In the genomic region with DNA sequence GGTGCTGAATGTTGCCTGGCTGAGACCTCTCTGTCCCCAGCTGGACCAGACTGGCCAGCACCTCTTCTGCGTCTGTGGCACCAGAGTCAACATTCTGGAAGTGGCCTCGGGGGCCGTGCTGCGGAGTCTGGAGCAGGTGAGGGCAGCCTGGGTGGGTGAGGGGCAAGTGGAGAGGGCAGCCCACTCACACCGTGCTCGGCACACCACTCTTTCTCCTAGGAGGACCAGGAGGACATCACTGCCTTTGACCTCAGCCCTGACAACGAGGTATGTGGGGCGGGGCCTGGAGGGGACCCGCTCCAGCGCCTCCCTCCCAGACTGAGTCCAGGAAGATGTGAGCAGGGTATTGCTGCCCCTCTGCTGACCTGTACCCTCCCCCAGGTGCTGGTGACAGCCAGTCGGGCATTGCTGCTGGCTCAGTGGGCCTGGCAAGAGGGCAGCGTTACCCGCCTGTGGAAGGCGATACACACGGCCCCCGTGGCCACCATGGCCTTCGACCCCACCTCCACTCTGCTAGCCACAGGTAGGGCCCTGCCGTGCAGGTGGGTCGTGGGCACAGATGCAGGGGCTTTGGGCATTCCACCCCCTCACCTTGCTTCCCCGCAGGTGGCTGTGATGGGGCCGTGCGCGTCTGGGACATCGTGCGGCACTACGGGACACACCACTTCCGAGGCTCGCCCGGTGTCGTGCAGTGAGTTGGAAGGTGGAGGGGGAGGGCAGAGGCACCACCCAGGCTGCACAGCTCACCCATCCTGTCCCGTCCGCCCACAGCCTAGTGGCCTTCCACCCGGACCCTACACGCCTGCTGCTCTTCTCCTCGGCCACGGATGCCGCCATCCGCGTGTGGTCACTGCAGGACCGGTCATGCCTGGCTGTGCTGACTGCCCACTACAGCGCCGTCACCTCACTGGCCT, we compare ENCODE assay signal across 1 cellular context.
TF ChIP-seq lines count a peak whose summit lies in the region.

No MANE protein-coding gene starts in this region.

TF ChIP-seq in H1, 55 proteins besides CTCF, POLR2A, EP300 and RAD21:
- no peak for TF ChIP-seq SP4 (IDR thresholded peaks at IDR 0.05; ENCODE audit: low read length)
- TF ChIP-seq, protein P1, sequence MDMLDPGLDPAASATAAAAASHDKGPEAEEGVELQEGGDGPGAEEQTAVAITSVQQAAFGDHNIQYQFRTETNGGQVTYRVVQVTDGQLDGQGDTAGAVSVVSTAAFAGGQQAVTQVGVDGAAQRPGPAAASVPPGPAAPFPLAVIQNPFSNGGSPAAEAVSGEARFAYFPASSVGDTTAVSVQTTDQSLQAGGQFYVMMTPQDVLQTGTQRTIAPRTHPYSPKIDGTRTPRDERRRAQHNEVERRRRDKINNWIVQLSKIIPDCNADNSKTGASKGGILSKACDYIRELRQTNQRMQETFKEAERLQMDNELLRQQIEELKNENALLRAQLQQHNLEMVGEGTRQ (IDR thresholded peaks at IDR 0.05; ENCODE audit: low read length) = no peak
- no peak for TF ChIP-seq CBX5 (IDR thresholded peaks at IDR 0.05; ENCODE audit: low read depth, low read length)
- TF ChIP-seq, protein P2, sequence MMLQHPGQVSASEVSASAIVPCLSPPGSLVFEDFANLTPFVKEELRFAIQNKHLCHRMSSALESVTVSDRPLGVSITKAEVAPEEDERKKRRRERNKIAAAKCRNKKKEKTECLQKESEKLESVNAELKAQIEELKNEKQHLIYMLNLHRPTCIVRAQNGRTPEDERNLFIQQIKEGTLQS (IDR thresholded peaks at IDR 0.05; ENCODE audit: insufficient read depth, low read depth, low read length) = no peak
- TF ChIP-seq EGR1 (IDR thresholded peaks at IDR 0.05; ENCODE audit: borderline replicate concordance, low read depth, low read length) = no peak
- no peak for TF ChIP-seq POU5F1 (IDR thresholded peaks at IDR 0.05; ENCODE audit: low read depth, low read length)
- no peak for TF ChIP-seq TBP (IDR thresholded peaks at IDR 0.05; ENCODE audit: low read depth, low read length)
- TF ChIP-seq, protein P3, sequence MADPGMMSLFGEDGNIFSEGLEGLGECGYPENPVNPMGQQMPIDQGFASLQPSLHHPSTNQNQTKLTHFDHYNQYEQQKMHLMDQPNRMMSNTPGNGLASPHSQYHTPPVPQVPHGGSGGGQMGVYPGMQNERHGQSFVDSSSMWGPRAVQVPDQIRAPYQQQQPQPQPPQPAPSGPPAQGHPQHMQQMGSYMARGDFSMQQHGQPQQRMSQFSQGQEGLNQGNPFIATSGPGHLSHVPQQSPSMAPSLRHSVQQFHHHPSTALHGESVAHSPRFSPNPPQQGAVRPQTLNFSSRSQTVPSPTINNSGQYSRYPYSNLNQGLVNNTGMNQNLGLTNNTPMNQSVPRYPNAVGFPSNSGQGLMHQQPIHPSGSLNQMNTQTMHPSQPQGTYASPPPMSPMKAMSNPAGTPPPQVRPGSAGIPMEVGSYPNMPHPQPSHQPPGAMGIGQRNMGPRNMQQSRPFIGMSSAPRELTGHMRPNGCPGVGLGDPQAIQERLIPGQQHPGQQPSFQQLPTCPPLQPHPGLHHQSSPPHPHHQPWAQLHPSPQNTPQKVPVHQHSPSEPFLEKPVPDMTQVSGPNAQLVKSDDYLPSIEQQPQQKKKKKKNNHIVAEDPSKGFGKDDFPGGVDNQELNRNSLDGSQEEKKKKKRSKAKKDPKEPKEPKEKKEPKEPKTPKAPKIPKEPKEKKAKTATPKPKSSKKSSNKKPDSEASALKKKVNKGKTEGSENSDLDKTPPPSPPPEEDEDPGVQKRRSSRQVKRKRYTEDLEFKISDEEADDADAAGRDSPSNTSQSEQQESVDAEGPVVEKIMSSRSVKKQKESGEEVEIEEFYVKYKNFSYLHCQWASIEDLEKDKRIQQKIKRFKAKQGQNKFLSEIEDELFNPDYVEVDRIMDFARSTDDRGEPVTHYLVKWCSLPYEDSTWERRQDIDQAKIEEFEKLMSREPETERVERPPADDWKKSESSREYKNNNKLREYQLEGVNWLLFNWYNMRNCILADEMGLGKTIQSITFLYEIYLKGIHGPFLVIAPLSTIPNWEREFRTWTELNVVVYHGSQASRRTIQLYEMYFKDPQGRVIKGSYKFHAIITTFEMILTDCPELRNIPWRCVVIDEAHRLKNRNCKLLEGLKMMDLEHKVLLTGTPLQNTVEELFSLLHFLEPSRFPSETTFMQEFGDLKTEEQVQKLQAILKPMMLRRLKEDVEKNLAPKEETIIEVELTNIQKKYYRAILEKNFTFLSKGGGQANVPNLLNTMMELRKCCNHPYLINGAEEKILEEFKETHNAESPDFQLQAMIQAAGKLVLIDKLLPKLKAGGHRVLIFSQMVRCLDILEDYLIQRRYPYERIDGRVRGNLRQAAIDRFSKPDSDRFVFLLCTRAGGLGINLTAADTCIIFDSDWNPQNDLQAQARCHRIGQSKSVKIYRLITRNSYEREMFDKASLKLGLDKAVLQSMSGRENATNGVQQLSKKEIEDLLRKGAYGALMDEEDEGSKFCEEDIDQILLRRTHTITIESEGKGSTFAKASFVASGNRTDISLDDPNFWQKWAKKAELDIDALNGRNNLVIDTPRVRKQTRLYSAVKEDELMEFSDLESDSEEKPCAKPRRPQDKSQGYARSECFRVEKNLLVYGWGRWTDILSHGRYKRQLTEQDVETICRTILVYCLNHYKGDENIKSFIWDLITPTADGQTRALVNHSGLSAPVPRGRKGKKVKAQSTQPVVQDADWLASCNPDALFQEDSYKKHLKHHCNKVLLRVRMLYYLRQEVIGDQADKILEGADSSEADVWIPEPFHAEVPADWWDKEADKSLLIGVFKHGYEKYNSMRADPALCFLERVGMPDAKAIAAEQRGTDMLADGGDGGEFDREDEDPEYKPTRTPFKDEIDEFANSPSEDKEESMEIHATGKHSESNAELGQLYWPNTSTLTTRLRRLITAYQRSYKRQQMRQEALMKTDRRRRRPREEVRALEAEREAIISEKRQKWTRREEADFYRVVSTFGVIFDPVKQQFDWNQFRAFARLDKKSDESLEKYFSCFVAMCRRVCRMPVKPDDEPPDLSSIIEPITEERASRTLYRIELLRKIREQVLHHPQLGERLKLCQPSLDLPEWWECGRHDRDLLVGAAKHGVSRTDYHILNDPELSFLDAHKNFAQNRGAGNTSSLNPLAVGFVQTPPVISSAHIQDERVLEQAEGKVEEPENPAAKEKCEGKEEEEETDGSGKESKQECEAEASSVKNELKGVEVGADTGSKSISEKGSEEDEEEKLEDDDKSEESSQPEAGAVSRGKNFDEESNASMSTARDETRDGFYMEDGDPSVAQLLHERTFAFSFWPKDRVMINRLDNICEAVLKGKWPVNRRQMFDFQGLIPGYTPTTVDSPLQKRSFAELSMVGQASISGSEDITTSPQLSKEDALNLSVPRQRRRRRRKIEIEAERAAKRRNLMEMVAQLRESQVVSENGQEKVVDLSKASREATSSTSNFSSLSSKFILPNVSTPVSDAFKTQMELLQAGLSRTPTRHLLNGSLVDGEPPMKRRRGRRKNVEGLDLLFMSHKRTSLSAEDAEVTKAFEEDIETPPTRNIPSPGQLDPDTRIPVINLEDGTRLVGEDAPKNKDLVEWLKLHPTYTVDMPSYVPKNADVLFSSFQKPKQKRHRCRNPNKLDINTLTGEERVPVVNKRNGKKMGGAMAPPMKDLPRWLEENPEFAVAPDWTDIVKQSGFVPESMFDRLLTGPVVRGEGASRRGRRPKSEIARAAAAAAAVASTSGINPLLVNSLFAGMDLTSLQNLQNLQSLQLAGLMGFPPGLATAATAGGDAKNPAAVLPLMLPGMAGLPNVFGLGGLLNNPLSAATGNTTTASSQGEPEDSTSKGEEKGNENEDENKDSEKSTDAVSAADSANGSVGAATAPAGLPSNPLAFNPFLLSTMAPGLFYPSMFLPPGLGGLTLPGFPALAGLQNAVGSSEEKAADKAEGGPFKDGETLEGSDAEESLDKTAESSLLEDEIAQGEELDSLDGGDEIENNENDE (IDR thresholded peaks at IDR 0.05; ENCODE audit: insufficient replicate concordance, low read length) = no peak
- TF ChIP-seq TEAD4 (IDR thresholded peaks at IDR 0.05; ENCODE audit: low read depth, low read length) = no peak
- no peak for TF ChIP-seq EZH2 (IDR thresholded peaks at IDR 0.05; ENCODE audit: low read depth, low read length, severe bottlenecking)
- TF ChIP-seq POLR2AphosphoS5 (IDR thresholded peaks at IDR 0.05; ENCODE audit: low read depth, low read length) = no peak
- no peak for TF ChIP-seq SRF (IDR thresholded peaks at IDR 0.05; ENCODE audit: low read depth, low read length)
- no peak for TF ChIP-seq CBX8 (IDR thresholded peaks at IDR 0.05; ENCODE audit: borderline replicate concordance, low read depth, low read length)
TF ChIP-seq in H1: peak in this region for 0.
